Comparison of ENCODE assay signal across 9 cellular contexts in the genomic region with DNA sequence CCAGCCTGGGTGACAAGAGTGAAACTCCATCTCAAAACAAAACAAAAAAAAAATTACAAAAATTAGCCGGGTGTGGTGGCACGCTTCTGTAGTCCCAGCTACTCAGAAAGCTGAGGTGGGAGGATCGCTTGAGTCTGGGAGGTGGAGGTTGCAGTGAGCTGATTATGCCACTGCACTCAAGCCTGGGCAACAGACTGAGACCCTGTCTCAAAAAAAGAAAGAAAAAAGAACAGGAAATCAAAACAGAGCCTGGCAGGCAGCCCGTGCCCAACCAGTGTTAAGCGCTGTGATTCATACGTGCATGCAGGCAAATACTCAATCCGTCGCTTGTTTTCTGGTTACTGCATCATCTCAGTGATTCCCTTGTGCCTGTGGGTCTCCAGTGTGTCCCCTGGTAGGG. TPM values are rescaled to one million over a fixed set of nuclear protein-coding genes. Genes with fewer than 3 reads are reported as not detected.
DNase-seq lines count a peak whose midpoint lies in the region; ATAC-seq and TF ChIP-seq lines count a peak whose summit lies in the region.
"Had no signal": no experiment of that assay in that cellular context is flagged by ENCODE, and none has a peak within 500 bp of the region (broad histone marks: within the 10 kb centered on the region; RNA-seq: fewer than 3 reads in every experiment).

No MANE protein-coding gene starts in this region.

- peaks cover 2 to 3% of the 10 kb centered on the region in 2 donors for H3K4me1 ChIP-seq in ascending aorta
- peaks cover 6 to 7% of the 10 kb centered on the region in 2 donors for H3K4me1 ChIP-seq in naive thymus-derived CD4-positive, alpha-beta T cell (ENCODE audit: control insufficient read depth in 2 of 2, insufficient read depth in 2 of 2, low read length in 2 of 2)

- TF ChIP-seq CTCF in CD14-positive monocyte (IDR thresholded peaks at IDR 0.05) = no peak
- no peak for TF ChIP-seq CTCF in GM13976 (IDR thresholded peaks at IDR 0.05; ENCODE audit: borderline replicate concordance, control extremely low read depth, extremely low read depth, insufficient read depth, missing control alignments)
- no peak for TF ChIP-seq CTCF in ascending aorta (IDR thresholded peaks at IDR 0.05)

- CTCF ChIA-PET in naive thymus-derived CD4-positive, alpha-beta T cell (lab: Charles Lee) = interaction anchor here (1.1 to 1.3 kb wide), 3 partner anchors 35 to 201 kb away, joined by 3 to 7 read pairs (median 3); no protein-coding TSS in a partner anchor

- H3K27ac Mint-ChIP-seq in CD14-positive monocyte = peak overlapping the region; percentile 90 to 99 (median 95)
- H3K27ac Mint-ChIP-seq in naive thymus-derived CD4-positive, alpha-beta T cell = peak overlapping the region; percentile 23 to 88 (median 57)
- H3K27ac Mint-ChIP-seq: nephron progenitor cell had no signal

- H3K27me3 Mint-ChIP-seq in CD14-positive monocyte (ENCODE audit: low read depth in 3 of 3) = peaks cover 0 to 7% (median 0%) of the 10 kb centered on the region in 3 donors
- no peaks in the 10 kb centered on the region for H3K27me3 Mint-ChIP-seq in naive thymus-derived CD4-positive, alpha-beta T cell

- no peak overlapping the region for H3K4me3 Mint-ChIP-seq in CD14-positive monocyte
- H3K4me3 Mint-ChIP-seq in naive thymus-derived CD4-positive, alpha-beta T cell = peak overlapping the region in 4 of 10 donors; percentile 16 to 51 (median 21)
- H3K4me3 Mint-ChIP-seq: nephron progenitor cell had no signal

- H3K36me3 Mint-ChIP-seq in CD14-positive monocyte = peaks cover 69 to 92% of the 10 kb centered on the region in 2 donors
- peaks cover 0 to 41% (median 9%) of the 10 kb centered on the region in 5 donors for H3K36me3 Mint-ChIP-seq in naive thymus-derived CD4-positive, alpha-beta T cell

- peaks cover 21% of the 10 kb centered on the region for H3K4me1 Mint-ChIP-seq in CD14-positive monocyte
- peaks cover 0 to 16% (median 1%) of the 10 kb centered on the region in 7 donors for H3K4me1 Mint-ChIP-seq in naive thymus-derived CD4-positive, alpha-beta T cell

- H3K36me3 ChIP-seq in ascending aorta = peaks cover 89 to 93% of the 10 kb centered on the region in 2 donors
- peaks cover 27 to 88% (median 39%) of the 10 kb centered on the region in 3 experiments for H3K36me3 ChIP-seq in naive thymus-derived CD4-positive, alpha-beta T cell (ENCODE audit: control insufficient read depth in 2 of 3, insufficient read depth in 3 of 3, low read length in 3 of 3)

- H3K27ac ChIP-seq in ascending aorta = peak overlapping the region; percentile 27 to 75
- H3K27ac ChIP-seq in naive thymus-derived CD4-positive, alpha-beta T cell (ENCODE audit: low read depth, low read length) = peak overlapping the region; percentile 60

- no peak for ATAC-seq in naive thymus-derived CD4-positive, alpha-beta T cell
- ATAC-seq in GM19395 (IDR thresholded peaks at IDR 0.05; ENCODE audit: unreplicated experiment) (no peak), HG02759 (IDR thresholded peaks at IDR 0.05; ENCODE audit: unreplicated experiment) (no peak), GM18498 (IDR thresholded peaks at IDR 0.05; ENCODE audit: unreplicated experiment) (no peak)

- H3K9me3 Mint-ChIP-seq in CD14-positive monocyte = peaks cover 0 to 5% (median 2%) of the 10 kb centered on the region in 7 donors
- no peaks in the 10 kb centered on the region for H3K9me3 Mint-ChIP-seq in naive thymus-derived CD4-positive, alpha-beta T cell
- H3K9me3 Mint-ChIP-seq: nephron progenitor cell had no signal

- POLR2A ChIA-PET in naive thymus-derived CD4-positive, alpha-beta T cell (lab: Charles Lee) = interaction anchor here (1.0 to 2.6 kb wide), 2 partner anchors 19 to 20 kb away, joined by 3 to 7 read pairs; a partner anchor contains a TSS

- H3K27me3 ChIP-seq in ascending aorta = no peaks in the 10 kb centered on the region
- H3K27me3 ChIP-seq in naive thymus-derived CD4-positive, alpha-beta T cell (ENCODE audit: control insufficient read depth in 2 of 2, insufficient read depth in 2 of 2, low read length in 2 of 2) = no peaks in the 10 kb centered on the region

- in situ Hi-C loops in GM13976 (cut with MboI; ENCODE audit: low sequenced_read_pairs, unreplicated experiment) = no loop called here

- DNase-seq in CD14-positive monocyte (ENCODE audit: low spot score) (no peak), GM13976 (ENCODE audit: low spot score) (peak; percentile 13), ascending aorta (ENCODE audit: low spot score in 2 of 2) (no peak)
- peak in 2 of 9 donors; percentile 30 to 49 for DNase-seq in naive thymus-derived CD4-positive, alpha-beta T cell
- DNase-seq: activated CD4-positive, CD25-positive, alpha-beta regulatory T cell treated with anti-CD3 and anti-CD28 coated beads, Interleukin-2, amount 50 U/mL, for 72 hours; nephron progenitor cell had no signal

- no peaks in the 10 kb centered on the region for H3K9me3 ChIP-seq in ascending aorta
- no peaks in the 10 kb centered on the region for H3K9me3 ChIP-seq in naive thymus-derived CD4-positive, alpha-beta T cell (ENCODE audit: control insufficient read depth in 2 of 3, low read length in 3 of 3)

- H3K4me3 ChIP-seq in ascending aorta = no peak overlapping the region
- no peak overlapping the region for H3K4me3 ChIP-seq in naive thymus-derived CD4-positive, alpha-beta T cell (ENCODE audit: low read length)

- intact Hi-C loops in CD14-positive monocyte (cut with micrococcal nuclease) (loop anchor here (5.0 to 10.0 kb wide), 2 partner anchors 39 to 256 kb away; no protein-coding TSS in a partner anchor), ascending aorta (cut with DNase I) (no loop called here)
- intact Hi-C loops in naive thymus-derived CD4-positive, alpha-beta T cell (cut with micrococcal nuclease) = no loop called here

RNA-seq across cellular contexts. Expression of a gene that starts 18.2 kb away (rescaled TPM):
- 10 to 100 TPM; 78.7 to 83.5 TPM for polyA plus RNA-seq in CD14-positive monocyte
- 83.4 TPM for total RNA-seq in ascending aorta
- total RNA-seq in naive thymus-derived CD4-positive, alpha-beta T cell = 100 to 1,000 TPM; 135 to 288 (median 215) TPM
- 100 to 1,000 TPM in 1 of 2 donors, 10 to 100 TPM in 1; 98.6 to 134 TPM for polyA plus RNA-seq in naive thymus-derived CD4-positive, alpha-beta T cell

RNA-seq across cellular contexts. Expression of a gene that starts 19.7 kb away (rescaled TPM):
- 100 to 1,000 TPM; 259 to 279 TPM for polyA plus RNA-seq in CD14-positive monocyte
- 201 TPM for total RNA-seq in ascending aorta
- 1,000 to 10,000 TPM in 1 of 5 experiments, 100 to 1,000 TPM in 4; 128 to 1,529 (median 215) TPM for total RNA-seq in naive thymus-derived CD4-positive, alpha-beta T cell
- polyA plus RNA-seq in naive thymus-derived CD4-positive, alpha-beta T cell = 100 to 1,000 TPM; 122 to 214 TPM

RNA-seq across cellular contexts. Expression of a gene that starts 32.2 kb away (rescaled TPM):
- 10 to 100 TPM; 49.5 to 49.6 TPM for polyA plus RNA-seq in CD14-positive monocyte
- total RNA-seq in ascending aorta = 231 TPM
- total RNA-seq in naive thymus-derived CD4-positive, alpha-beta T cell = 100 to 1,000 TPM; 194 to 211 (median 206) TPM
- polyA plus RNA-seq in naive thymus-derived CD4-positive, alpha-beta T cell = 10 to 100 TPM; 47.2 to 88.2 TPM

Comparison
In these comparisons a context has a peak if more than half of its experiments do, and no peak if none do; other contexts are left out.
1. intact Hi-C loops: an anchor here in CD14-positive monocyte (5.0 to 10.0 kb wide); none called in ascending aorta and naive thymus-derived CD4-positive, alpha-beta T cell.